ENCODE assay signal across 8 cellular contexts in genomic region chr11:59106363-59107336, GRCh38. TPM values are rescaled to one million over a fixed set of nuclear protein-coding genes. Genes with fewer than 3 reads are reported as not detected.
DNase-seq lines count a peak whose midpoint lies in the region; ATAC-seq and TF ChIP-seq lines count a peak whose summit lies in the region.

TSS of gene FAM111B (plus strand) at chr11:59107237. CDS start at chr11:59109626, 2,389 bp downstream.

- H3K4me3 ChIP-seq in choroid plexus epithelial cell (ENCODE audit: low read depth, low read length) (peak within 1 kb of the TSS; percentile 63), kidney epithelial cell (ENCODE audit: low read depth, low read length) (peak within 1 kb of the TSS; percentile 52)

- ATAC-seq in GM18873 (IDR thresholded peaks at IDR 0.05; ENCODE audit: low FRiP score, unreplicated experiment) (peak; percentile 73), HG03103 (IDR thresholded peaks at IDR 0.05; ENCODE audit: low read depth, unreplicated experiment) (peak; percentile 59)

- no peaks in the 10 kb centered on the region for H3K36me3 ChIP-seq in kidney epithelial cell (ENCODE audit: control insufficient read depth, insufficient read depth, low read length)

- H3K27me3 ChIP-seq in kidney epithelial cell (ENCODE audit: control insufficient read depth, insufficient read depth, low read length) = no peaks in the 10 kb centered on the region

- peak; percentile 88 for DNase-seq in AG08396 (ENCODE audit: low spot score)
- peak; percentile 62 for DNase-seq in NCI-H2171 (lab: John Stamatoyannopoulos, UW)
- peak; percentile 67 for DNase-seq in activated CD4-positive, CD25-positive, alpha-beta regulatory T cell treated with anti-CD3 and anti-CD28 coated beads, Interleukin-2, amount 50 U/mL, for 72 hours
- DNase-seq in choroid plexus epithelial cell (ENCODE audit: low read depth) = peak; percentile 95
- DNase-seq in kidney epithelial cell (ENCODE audit: low read depth) = peak; percentile 73
- DNase-seq in stimulated activated CD4-positive, alpha-beta T cell treated with anti-CD3 and anti-CD28 coated beads, Interleukin-15, amount 100 ng/mL, for 48 hours (ENCODE audit: low read depth in 2 of 2) = peak; percentile 49 to 57

- peak; percentile 40 for TF ChIP-seq CTCF in choroid plexus epithelial cell (conservative IDR thresholded peaks at IDR 0.05; ENCODE audit: low read depth, low read length)
- no peak for TF ChIP-seq CTCF in kidney epithelial cell (IDR thresholded peaks at IDR 0.05; ENCODE audit: insufficient read depth, low read length, poor library complexity, severe bottlenecking)

RNA-seq across cellular contexts. Expression of gene FAM111B, which starts in this region (rescaled TPM):
- total RNA-seq in kidney epithelial cell = 3.2 and 3.8 TPM in 2 replicates

Comparison
In these comparisons a context has a peak if more than half of its experiments do, and no peak if none do; other contexts are left out.
1. Peak in every context shown above with its lines: DNase-seq, ATAC-seq and H3K4me3 ChIP-seq.